In the genomic region with DNA sequence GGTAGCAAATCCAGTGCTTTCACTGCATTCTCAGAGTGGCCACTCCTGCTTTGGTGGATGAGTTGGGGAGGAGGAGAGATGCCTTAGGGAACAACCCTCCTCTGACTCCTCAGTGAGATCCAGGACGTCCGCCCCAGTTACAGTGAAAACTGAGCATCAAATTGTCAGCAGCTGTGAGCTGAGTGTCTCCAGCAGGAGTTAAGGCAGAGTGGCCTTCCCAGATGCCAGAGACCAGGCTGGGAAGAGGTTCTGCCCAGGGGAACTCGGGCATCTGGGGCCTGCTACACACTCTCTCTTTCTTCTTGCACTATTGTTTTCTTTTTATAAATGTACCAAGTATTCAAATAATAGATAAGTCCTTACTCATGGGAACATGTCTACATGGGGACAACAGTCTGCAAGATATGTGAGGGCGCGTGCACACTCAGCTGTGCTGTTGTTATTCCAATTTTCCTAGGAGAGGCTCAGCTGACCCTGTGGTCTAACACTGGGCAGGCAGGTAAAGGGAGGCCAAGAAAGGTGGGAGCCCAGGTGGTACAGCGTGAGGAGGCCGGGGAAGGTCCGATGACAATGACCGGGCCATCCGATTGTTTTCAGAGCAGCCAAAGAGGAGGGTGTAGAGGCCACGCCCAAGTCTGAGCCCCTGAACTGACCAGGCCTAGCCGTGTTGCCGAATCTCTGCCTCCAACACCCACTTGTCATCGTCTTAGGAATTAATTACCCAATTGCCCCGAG, we compare ENCODE assay signal across 25 cellular contexts.
"Had no signal": no experiment of that assay in that cellular context is flagged by ENCODE, and none has a peak within 500 bp of the region (broad histone marks: within the 10 kb centered on the region; RNA-seq: fewer than 3 reads in every experiment).

No MANE protein-coding gene starts in this region.

- H3K36me3 ChIP-seq: brain microvascular endothelial cell, gastrocnemius medialis, pancreas, right atrium auricular region, tibial artery had no signal

- ATAC-seq: activated CD4-positive, alpha-beta T cell treated with anti-CD3 and anti-CD28 coated beads for 36 hours; activated naive CD4-positive, alpha-beta T cell treated with anti-CD3 and anti-CD28 coated beads, Interleukin-2, amount 50 U/mL, for 72 hours; activated T-helper 17 cell treated with anti-CD3 and anti-CD28 coated beads, Interleukin-2, amount 50 U/mL, for 72 hours; gastrocnemius medialis; natural killer cell; pancreas; psoas muscle; T-cell had no signal

- FAIRE-seq: pancreas, TTC549 had no signal

- H3K36me3 Mint-ChIP-seq: activated CD4-positive, alpha-beta memory T cell treated with anti-CD3 and anti-CD28 coated beads for 36 hours; activated naive CD4-positive, alpha-beta T cell treated with anti-CD3 and anti-CD28 coated beads, Interleukin-2, amount 50 U/mL, for 72 hours; natural killer cell; T-cell had no signal

- H3K4me3 Mint-ChIP-seq: activated CD4-positive, alpha-beta memory T cell treated with anti-CD3 and anti-CD28 coated beads for 36 hours; activated CD4-positive, alpha-beta T cell treated with anti-CD3 and anti-CD28 coated beads for 36 hours; activated T-cell treated with anti-CD3 and anti-CD28 coated beads, Interleukin-2, amount 50 U/mL, for 24 hours; activated T-helper 17 cell treated with anti-CD3 and anti-CD28 coated beads, Interleukin-2, amount 50 U/mL, for 72 hours; dendritic cell treated with granulocyte-macrophage colony-stimulating factor and Interleukin-4, amounts not matched to agents 40 ng/mL and 50 ng/mL, for 4 days; mesothelial cell of epicardium; natural killer cell; stimulated activated naive CD8-positive, alpha-beta T cell treated with anti-CD3 and anti-CD28 coated beads, Interleukin-15, Interleukin-2, amounts not matched to agents 100 ng/mL and 50 ng/mL, for 24 hours; T-cell had no signal

- H3K9me3 ChIP-seq: gastrocnemius medialis, pancreas, psoas muscle, right atrium auricular region, tibial artery had no signal

- H3K27ac ChIP-seq: brain microvascular endothelial cell, gastrocnemius medialis, pancreas, psoas muscle, right atrium auricular region, tibial artery had no signal

- H3K4me1 ChIP-seq: gastrocnemius medialis, pancreas, psoas muscle, right atrium auricular region, tibial artery had no signal

- H3K4me1 Mint-ChIP-seq: activated T-helper 17 cell treated with anti-CD3 and anti-CD28 coated beads, Interleukin-2, amount 50 U/mL, for 72 hours; mesothelial cell of epicardium; natural killer cell; T-cell had no signal

- H3K27me3 ChIP-seq: brain microvascular endothelial cell, gastrocnemius medialis, pancreas, right atrium auricular region, tibial artery had no signal

- DNase-seq: activated CD4-positive, alpha-beta memory T cell treated with anti-CD3 and anti-CD28 coated beads for 36 hours; activated CD4-positive, alpha-beta T cell treated with anti-CD3 and anti-CD28 coated beads for 36 hours; activated T-cell treated with anti-CD3 and anti-CD28 coated beads, Interleukin-2, amount 50 U/mL, for 24 hours; aorta; brain microvascular endothelial cell; caudate nucleus; effector CD4-positive, alpha-beta T cell; gastrocnemius medialis; hippocampal formation; left ventricle myocardium superior; mammary epithelial cell; natural killer cell; pancreas; psoas muscle; stimulated activated CD4-positive, alpha-beta T cell treated with anti-CD3 and anti-CD28 coated beads, Interleukin-12 subunit alpha, Interleukin-12 subunit beta, amount 100 ng/mL, for 4 hours; stimulated activated CD4-positive, alpha-beta T cell treated with anti-CD3 and anti-CD28 coated beads, Interleukin-4, amount 100 ng/mL, for 4 hours; T-cell; tibial artery had no signal

- H3K27ac Mint-ChIP-seq: activated CD4-positive, alpha-beta memory T cell treated with anti-CD3 and anti-CD28 coated beads for 36 hours; activated CD4-positive, alpha-beta T cell treated with anti-CD3 and anti-CD28 coated beads for 36 hours; activated naive CD4-positive, alpha-beta T cell treated with anti-CD3 and anti-CD28 coated beads, Interleukin-2, amount 50 U/mL, for 72 hours; activated T-cell treated with anti-CD3 and anti-CD28 coated beads, Interleukin-2, amount 50 U/mL, for 24 hours; activated T-helper 17 cell treated with anti-CD3 and anti-CD28 coated beads, Interleukin-2, amount 50 U/mL, for 72 hours; dendritic cell treated with granulocyte-macrophage colony-stimulating factor and Interleukin-4, amounts not matched to agents 40 ng/mL and 50 ng/mL, for 4 days; mesothelial cell of epicardium; natural killer cell; stimulated activated naive CD8-positive, alpha-beta T cell treated with anti-CD3 and anti-CD28 coated beads, Interleukin-15, Interleukin-2, amounts not matched to agents 100 ng/mL and 50 ng/mL, for 24 hours; T-cell had no signal

- H3K9me3 Mint-ChIP-seq: activated CD4-positive, alpha-beta memory T cell treated with anti-CD3 and anti-CD28 coated beads for 36 hours; activated naive CD4-positive, alpha-beta T cell treated with anti-CD3 and anti-CD28 coated beads, Interleukin-2, amount 50 U/mL, for 72 hours; activated T-cell treated with anti-CD3 and anti-CD28 coated beads, Interleukin-2, amount 50 U/mL, for 24 hours; activated T-helper 17 cell treated with anti-CD3 and anti-CD28 coated beads, Interleukin-2, amount 50 U/mL, for 72 hours; natural killer cell; stimulated activated naive CD8-positive, alpha-beta T cell treated with anti-CD3 and anti-CD28 coated beads, Interleukin-15, Interleukin-2, amounts not matched to agents 100 ng/mL and 50 ng/mL, for 24 hours; T-cell had no signal

- H3K27me3 Mint-ChIP-seq: activated T-cell treated with anti-CD3 and anti-CD28 coated beads, Interleukin-2, amount 50 U/mL, for 24 hours had no signal

- H3K4me3 ChIP-seq: gastrocnemius medialis, pancreas, psoas muscle, right atrium auricular region, tibial artery had no signal
